26 cellular contexts compared by ENCODE assay signal in genomic region chr20:57380081-57380750, GRCh38. TPM values are rescaled to one million over a fixed set of nuclear protein-coding genes. Genes with fewer than 3 reads are reported as not detected.
A peak's percentile ranks its signal among the peaks of the same experiment; 100 is the strongest.
DNase-seq lines count a peak whose midpoint lies in the region; ATAC-seq and TF ChIP-seq lines count a peak whose summit lies in the region.
"Had no signal": no experiment of that assay in that cellular context is flagged by ENCODE, and none has a peak within 500 bp of the region (broad histone marks: within the 10 kb centered on the region; RNA-seq: fewer than 3 reads in every experiment).

No MANE protein-coding gene starts in this region.

- no peaks in the 10 kb centered on the region for H3K27me3 Mint-ChIP-seq in CD4-positive, CD25-positive, alpha-beta regulatory T cell
- no peaks in the 10 kb centered on the region for H3K27me3 Mint-ChIP-seq in activated naive CD8-positive, alpha-beta T cell treated with anti-CD3 and anti-CD28 coated beads, Interleukin-2, amount 50 U/mL, for 24 hours
- no peaks in the 10 kb centered on the region for H3K27me3 Mint-ChIP-seq in nephron progenitor cell (ENCODE audit: low read depth, poor library complexity)

- no peaks in the 10 kb centered on the region for H3K9me3 Mint-ChIP-seq in CD4-positive, CD25-positive, alpha-beta regulatory T cell
- no peaks in the 10 kb centered on the region for H3K9me3 Mint-ChIP-seq in activated naive CD8-positive, alpha-beta T cell treated with anti-CD3 and anti-CD28 coated beads, Interleukin-2, amount 50 U/mL, for 24 hours
- H3K9me3 Mint-ChIP-seq in nephron progenitor cell = no peaks in the 10 kb centered on the region
- H3K9me3 Mint-ChIP-seq in stimulated activated effector memory CD8-positive, alpha-beta T cell treated with anti-CD3 and anti-CD28 coated beads, Interleukin-12 subunit alpha, Interleukin-12 subunit beta, amount 100 ng/mL, for 72 hours = no peaks in the 10 kb centered on the region
- H3K9me3 Mint-ChIP-seq: activated naive CD4-positive, alpha-beta T cell treated with anti-CD3 and anti-CD28 coated beads, Interleukin-2, amount 50 U/mL, for 72 hours; activated T-helper 1 cell treated with anti-CD3 and anti-CD28 coated beads, Interleukin-12 subunit alpha, Interleukin-12 subunit beta, Interleukin-2, Interleukin-4 antibody, amounts not matched to agents 30 ng/mL and 10 ng/mL and 1 ng/mL, durations not matched to agents 14 hours and 24 hours and 36 hours; mesothelial cell of epicardium had no signal

- H3K36me3 Mint-ChIP-seq in CD4-positive, CD25-positive, alpha-beta regulatory T cell = peaks cover 43% of the 10 kb centered on the region
- peaks cover 30% of the 10 kb centered on the region for H3K36me3 Mint-ChIP-seq in activated naive CD8-positive, alpha-beta T cell treated with anti-CD3 and anti-CD28 coated beads, Interleukin-2, amount 50 U/mL, for 24 hours (ENCODE audit: low read depth)
- peaks cover 52% of the 10 kb centered on the region for H3K36me3 Mint-ChIP-seq in nephron progenitor cell (ENCODE audit: low read depth)
- peaks cover 15% of the 10 kb centered on the region for H3K36me3 Mint-ChIP-seq in stimulated activated effector memory CD8-positive, alpha-beta T cell treated with anti-CD3 and anti-CD28 coated beads, Interleukin-12 subunit alpha, Interleukin-12 subunit beta, amount 100 ng/mL, for 72 hours

- H3K4me1 Mint-ChIP-seq in CD4-positive, CD25-positive, alpha-beta regulatory T cell = peaks cover 5 to 44% (median 21%) of the 10 kb centered on the region in 4 donors
- H3K4me1 Mint-ChIP-seq in activated naive CD8-positive, alpha-beta T cell treated with anti-CD3 and anti-CD28 coated beads, Interleukin-2, amount 50 U/mL, for 24 hours = peaks cover 29% of the 10 kb centered on the region
- H3K4me1 Mint-ChIP-seq in nephron progenitor cell = peaks cover 13% of the 10 kb centered on the region
- peaks cover 60% of the 10 kb centered on the region for H3K4me1 Mint-ChIP-seq in stimulated activated effector memory CD8-positive, alpha-beta T cell treated with anti-CD3 and anti-CD28 coated beads, Interleukin-12 subunit alpha, Interleukin-12 subunit beta, amount 100 ng/mL, for 72 hours
- H3K4me1 Mint-ChIP-seq: mesothelial cell of epicardium had no signal

- H3K4me3 ChIP-seq in CD4-positive, CD25-positive, alpha-beta regulatory T cell (ENCODE audit: low read depth, low read length) = no peak overlapping the region
- H3K4me3 ChIP-seq in Jurkat, Clone E6-1 (ENCODE audit: low read length) = no peak overlapping the region
- H3K4me3 ChIP-seq: HAP-1, right lobe of liver, tibial nerve had no signal

- DNase-seq in CD4-positive, CD25-positive, alpha-beta regulatory T cell = no peak
- DNase-seq in Jurkat, Clone E6-1 (ENCODE audit: low read depth, low spot score) = peak; percentile 61
- DNase-seq in activated naive CD8-positive, alpha-beta T cell treated with anti-CD3 and anti-CD28 coated beads, Interleukin-2, amount 50 U/mL, for 24 hours = no peak
- no peak for DNase-seq in nephron progenitor cell
- no peak for DNase-seq in stimulated activated effector memory CD8-positive, alpha-beta T cell treated with anti-CD3 and anti-CD28 coated beads, Interleukin-12 subunit alpha, Interleukin-12 subunit beta, amount 100 ng/mL, for 72 hours (ENCODE audit: low spot score in 2 of 2)
- DNase-seq: activated CD4-positive, alpha-beta T cell treated with anti-CD3 and anti-CD28 coated beads for 48 hours; aorta; BE2C; erythroblast; NCI-H2107; NCI-H345; NCI-H69; SIG-M5; T-helper 9 cell had no signal

- H3K4me1 ChIP-seq in CD4-positive, CD25-positive, alpha-beta regulatory T cell (ENCODE audit: control insufficient read depth, insufficient read depth, low read length, poor library complexity, severe bottlenecking) = peaks cover 13% of the 10 kb centered on the region
- H3K4me1 ChIP-seq: BE2C, HAP-1, right lobe of liver had no signal

- H3K36me3 ChIP-seq in CD4-positive, CD25-positive, alpha-beta regulatory T cell (ENCODE audit: control insufficient read depth, insufficient read depth, low read length) = peaks cover 48% of the 10 kb centered on the region

- no peak overlapping the region for H3K27ac ChIP-seq in CD4-positive, CD25-positive, alpha-beta regulatory T cell (ENCODE audit: insufficient read depth, low read length, poor library complexity, severe bottlenecking)
- H3K27ac ChIP-seq: right lobe of liver, tibial nerve had no signal

- no peaks in the 10 kb centered on the region for H3K9me3 ChIP-seq in CD4-positive, CD25-positive, alpha-beta regulatory T cell (ENCODE audit: control insufficient read depth in 2 of 2, low read length in 2 of 2)
- H3K9me3 ChIP-seq: BE2C, HAP-1, right lobe of liver, tibial nerve had no signal

- H3K4me3 Mint-ChIP-seq in CD4-positive, CD25-positive, alpha-beta regulatory T cell = peak overlapping the region in 1 of 4 donors; percentile 2
- no peak overlapping the region for H3K4me3 Mint-ChIP-seq in activated naive CD8-positive, alpha-beta T cell treated with anti-CD3 and anti-CD28 coated beads, Interleukin-2, amount 50 U/mL, for 24 hours
- no peak overlapping the region for H3K4me3 Mint-ChIP-seq in nephron progenitor cell
- no peak overlapping the region for H3K4me3 Mint-ChIP-seq in stimulated activated effector memory CD8-positive, alpha-beta T cell treated with anti-CD3 and anti-CD28 coated beads, Interleukin-12 subunit alpha, Interleukin-12 subunit beta, amount 100 ng/mL, for 72 hours
- H3K4me3 Mint-ChIP-seq: activated T-helper 1 cell treated with anti-CD3 and anti-CD28 coated beads, Interleukin-12 subunit alpha, Interleukin-12 subunit beta, Interleukin-2, Interleukin-4 antibody, amounts not matched to agents 30 ng/mL and 10 ng/mL and 1 ng/mL, durations not matched to agents 14 hours and 24 hours and 36 hours; mesothelial cell of epicardium had no signal

- ATAC-seq in CD4-positive, CD25-positive, alpha-beta regulatory T cell (ENCODE audit: low read depth in 2 of 2) = no peak
- no peak for ATAC-seq in activated naive CD8-positive, alpha-beta T cell treated with anti-CD3 and anti-CD28 coated beads, Interleukin-2, amount 50 U/mL, for 24 hours
- ATAC-seq in HG03439 (IDR thresholded peaks at IDR 0.05; ENCODE audit: unreplicated experiment) = no peak
- no peak for ATAC-seq in stimulated activated effector memory CD8-positive, alpha-beta T cell treated with anti-CD3 and anti-CD28 coated beads, Interleukin-12 subunit alpha, Interleukin-12 subunit beta, amount 100 ng/mL, for 72 hours
- ATAC-seq in GM19397 (IDR thresholded peaks at IDR 0.05; ENCODE audit: unreplicated experiment) = no peak
- ATAC-seq: activated naive CD4-positive, alpha-beta T cell treated with anti-CD3 and anti-CD28 coated beads, Interleukin-2, amount 50 U/mL, for 72 hours; Panc1; right lobe of liver had no signal

- peak overlapping the region in 2 of 3 donors; percentile 34 to 76 for H3K27ac Mint-ChIP-seq in CD4-positive, CD25-positive, alpha-beta regulatory T cell
- H3K27ac Mint-ChIP-seq in activated naive CD8-positive, alpha-beta T cell treated with anti-CD3 and anti-CD28 coated beads, Interleukin-2, amount 50 U/mL, for 24 hours = peak overlapping the region; percentile 71
- peak overlapping the region; percentile 36 for H3K27ac Mint-ChIP-seq in nephron progenitor cell
- no peak overlapping the region for H3K27ac Mint-ChIP-seq in stimulated activated effector memory CD8-positive, alpha-beta T cell treated with anti-CD3 and anti-CD28 coated beads, Interleukin-12 subunit alpha, Interleukin-12 subunit beta, amount 100 ng/mL, for 72 hours
- H3K27ac Mint-ChIP-seq: activated T-helper 1 cell treated with anti-CD3 and anti-CD28 coated beads, Interleukin-12 subunit alpha, Interleukin-12 subunit beta, Interleukin-2, Interleukin-4 antibody, amounts not matched to agents 30 ng/mL and 10 ng/mL and 1 ng/mL, durations not matched to agents 14 hours and 24 hours and 36 hours; mesothelial cell of epicardium had no signal

- H3K27me3 ChIP-seq in CD4-positive, CD25-positive, alpha-beta regulatory T cell (ENCODE audit: control insufficient read depth, insufficient read depth, low read length) = no peaks in the 10 kb centered on the region
- H3K27me3 ChIP-seq: BE2C, right lobe of liver, tibial nerve had no signal

- TF ChIP-seq CTCF in nephron progenitor cell (IDR thresholded peaks at IDR 0.05) = no peak

RNA-seq across cellular contexts. Expression of gene RBM38, which starts 11.0 kb away (rescaled TPM):
- 322 TPM for total RNA-seq in CD4-positive, CD25-positive, alpha-beta regulatory T cell
- polyA plus RNA-seq in CD4-positive, CD25-positive, alpha-beta regulatory T cell = 100 to 1,000 TPM in 2 of 4 donors, 10 to 100 TPM in 2; 71.9 to 163 (median 102) TPM
- polyA plus RNA-seq in Jurkat, Clone E6-1 (2012; ENCODE audit: insufficient read depth, insufficient read length) = 66.7 TPM

RNA-seq across cellular contexts. Expression of gene RAE1, which starts 29.2 kb away (rescaled TPM):
- 33.0 TPM for total RNA-seq in CD4-positive, CD25-positive, alpha-beta regulatory T cell
- polyA plus RNA-seq in CD4-positive, CD25-positive, alpha-beta regulatory T cell = 10 to 100 TPM; 34.5 to 52.1 (median 42.8) TPM
- polyA plus RNA-seq in Jurkat, Clone E6-1 (2012; ENCODE audit: insufficient read depth, insufficient read length) = 81.1 TPM

RNA-seq across cellular contexts. Expression of gene SPO11, which starts 50.6 kb away (rescaled TPM):
- total RNA-seq in CD4-positive, CD25-positive, alpha-beta regulatory T cell = not detected
- not detected for polyA plus RNA-seq in CD4-positive, CD25-positive, alpha-beta regulatory T cell
- polyA plus RNA-seq in Jurkat, Clone E6-1 (2012; ENCODE audit: insufficient read depth, insufficient read length) = not detected
- total RNA-seq: activated naive CD4-positive, alpha-beta T cell treated with anti-CD3 and anti-CD28 coated beads, Interleukin-2, amount 50 U/mL, for 72 hours; activated T-helper 1 cell treated with anti-CD3 and anti-CD28 coated beads, Interleukin-12 subunit alpha, Interleukin-12 subunit beta, Interleukin-2, Interleukin-4 antibody, amounts not matched to agents 30 ng/mL and 10 ng/mL and 1 ng/mL, durations not matched to agents 14 hours and 24 hours and 36 hours; aorta; bronchial epithelial cell; liver; mesothelial cell of epicardium; right lobe of liver; tibial nerve had no signal
- polyA plus RNA-seq: aorta, keratinocyte, liver had no signal
